Comparison of ENCODE assay signal across 8 cellular contexts in genomic region chr19:48836089-48837017, GRCh38. TPM values are rescaled to one million over a fixed set of nuclear protein-coding genes. Genes with fewer than 3 reads are reported as not detected.
DNase-seq lines count a peak whose midpoint lies in the region; ATAC-seq and TF ChIP-seq lines count a peak whose summit lies in the region.

TSS of gene HSD17B14 (minus strand) at chr19:48836491. CDS start at chr19:48836411, 80 bp downstream.

- 6% methylated on average over 35 of the region's 35 CpGs for WGBS in liver

- peaks cover 25% of the 10 kb centered on the region for H3K4me1 Mint-ChIP-seq in activated CD4-positive, alpha-beta T cell treated with anti-CD3 and anti-CD28 coated beads, Interleukin-2, amount 10 ng/mL, durations not matched to agents 7 days and 5 days

- H3K36me3 Mint-ChIP-seq in activated CD4-positive, alpha-beta T cell treated with anti-CD3 and anti-CD28 coated beads, Interleukin-2, amount 10 ng/mL, durations not matched to agents 7 days and 5 days (ENCODE audit: low read depth): no peaks in the 10 kb centered on the region

- H3K9ac ChIP-seq in colonic mucosa (ENCODE audit: low read depth in 2 of 2, low read length in 2 of 2) (peak within 1 kb of the TSS in 1 of 2 donors; percentile 62), liver (ENCODE audit: low read depth in 1 of 2, low read length in 2 of 2) (peak within 1 kb of the TSS; percentile 43 to 65)

- H3K4me3 ChIP-seq in colonic mucosa: peak within 1 kb of the TSS; percentile 17
- H3K4me3 ChIP-seq in liver (ENCODE audit: low read depth in 1 of 3, low read length in 3 of 3): peak within 1 kb of the TSS; percentile 35 to 51 (median 47)
- peak within 1 kb of the TSS; percentile 84 for H3K4me3 ChIP-seq in thoracic aorta

- H3K4me3 Mint-ChIP-seq in activated CD4-positive, alpha-beta T cell treated with anti-CD3 and anti-CD28 coated beads, Interleukin-2, amount 10 ng/mL, durations not matched to agents 7 days and 5 days: peak within 1 kb of the TSS; percentile 72

- peaks cover 4% of the 10 kb centered on the region for H3K27me3 Mint-ChIP-seq in activated CD4-positive, alpha-beta T cell treated with anti-CD3 and anti-CD28 coated beads, Interleukin-2, amount 10 ng/mL, durations not matched to agents 7 days and 5 days

- no peaks in the 10 kb centered on the region for H3K9me3 Mint-ChIP-seq in activated CD4-positive, alpha-beta T cell treated with anti-CD3 and anti-CD28 coated beads, Interleukin-2, amount 10 ng/mL, durations not matched to agents 7 days and 5 days

- POLR2A ChIA-PET in activated CD4-positive, alpha-beta T cell treated with anti-CD3 and anti-CD28 coated beads, Interleukin-2, amount 10 ng/mL, durations not matched to agents 7 days and 5 days (lab: Charles Lee): no interaction called here

- H3K27ac Mint-ChIP-seq in activated CD4-positive, alpha-beta T cell treated with anti-CD3 and anti-CD28 coated beads, Interleukin-2, amount 10 ng/mL, durations not matched to agents 7 days and 5 days: peak within 1 kb of the TSS; percentile 83

- H3K9me3 ChIP-seq in colonic mucosa (no peaks in the 10 kb centered on the region), liver (ENCODE audit: control insufficient read depth in 4 of 4, low read length in 3 of 4) (no peaks in the 10 kb centered on the region), thoracic aorta (no peaks in the 10 kb centered on the region)

- intact Hi-C loops in colonic mucosa (cut with DNase I): no loop called here

- H3K4me1 ChIP-seq in colonic mucosa (no peaks in the 10 kb centered on the region), liver (ENCODE audit: control insufficient read depth in 4 of 4, insufficient read depth in 4 of 4, low read length in 3 of 4) (peaks cover 5 to 25% (median 15%) of the 10 kb centered on the region in 4 donors), thoracic aorta (ENCODE audit: control insufficient read depth in 1 of 2, low read depth in 2 of 2) (peaks cover 8 to 12% of the 10 kb centered on the region in 2 donors)

- TF ChIP-seq CTCF in colonic mucosa (IDR thresholded peaks at IDR 0.05): peak; percentile 17
- TF ChIP-seq CTCF in liver (IDR thresholded peaks at IDR 0.05; ENCODE audit: low read depth, low read length, missing input control): no peak
- peak; percentile 24 for TF ChIP-seq CTCF in thoracic aorta (IDR thresholded peaks at IDR 0.05)

- CTCF ChIA-PET in activated CD4-positive, alpha-beta T cell treated with anti-CD3 and anti-CD28 coated beads, Interleukin-2, amount 10 ng/mL, durations not matched to agents 7 days and 5 days (lab: Charles Lee): interaction anchor here (0.6 to 3.6 kb wide), 15 partner anchors 9 to 157 kb away, joined by 3 to 20 read pairs (median 3); partner anchors contain the start of genes FTL and RUVBL2

- TF ChIP-seq RAD21 in liver (IDR thresholded peaks at IDR 0.05): peak; percentile 3 to 4

- H3K36me3 ChIP-seq in colonic mucosa: no peaks in the 10 kb centered on the region
- H3K36me3 ChIP-seq in liver (ENCODE audit: control insufficient read depth in 4 of 4, insufficient read depth in 3 of 4, low read depth in 1 of 4, low read length in 3 of 4): peaks cover 2 to 8% (median 4%) of the 10 kb centered on the region in 4 donors
- H3K36me3 ChIP-seq in thoracic aorta: peaks cover 2% of the 10 kb centered on the region

- no peaks in the 10 kb centered on the region for H3K27me3 ChIP-seq in colonic mucosa
- no peaks in the 10 kb centered on the region for H3K27me3 ChIP-seq in liver (ENCODE audit: control insufficient read depth in 4 of 4, insufficient read depth in 4 of 4, low read length in 3 of 4)
- no peaks in the 10 kb centered on the region for H3K27me3 ChIP-seq in thoracic aorta (replicated peaks; ENCODE audit: insufficient read depth)

- ATAC-seq in thoracic aorta (ENCODE audit: insufficient number of reproducible peaks, low FRiP score, low read depth) (peak; percentile 12), GM21526 (IDR thresholded peaks at IDR 0.05; ENCODE audit: low FRiP score, unreplicated experiment) (no peak)

- no peak for DNase-seq in activated CD4-positive, alpha-beta T cell treated with anti-CD3 and anti-CD28 coated beads, Interleukin-2, amount 10 ng/mL, durations not matched to agents 7 days and 5 days
- DNase-seq in activated CD4-positive, alpha-beta T cell treated with anti-CD3 and anti-CD28 coated beads, Interleukin-2, amount 50 U/mL, for 1 hour: no peak
- DNase-seq in NCI-H69 (lab: John Stamatoyannopoulos, UW) (peak; percentile 62), colonic mucosa (no peak), thoracic aorta (ENCODE audit: low spot score) (no peak), NAMALWA (ENCODE audit: low spot score) (no peak)

- H3K27ac ChIP-seq in colonic mucosa (no peak within 1 kb of the TSS), liver (ENCODE audit: low read depth in 1 of 2, low read length in 2 of 2) (peak within 1 kb of the TSS; percentile 87 to 88), thoracic aorta (peak within 1 kb of the TSS; percentile 78 to 88)

TF ChIP-seq in liver, 16 proteins besides CTCF, POLR2A, EP300 and RAD21:
- no peak for TF ChIP-seq ZBTB33 (IDR thresholded peaks at IDR 0.05)
- TF ChIP-seq ATF3 (IDR thresholded peaks at IDR 0.05): no peak
- no peak for TF ChIP-seq RXRA (IDR thresholded peaks at IDR 0.05)
- TF ChIP-seq SP1 (IDR thresholded peaks at IDR 0.05): peak; percentile 12
- TF ChIP-seq FOXA2 (IDR thresholded peaks at IDR 0.05): no peak
- no peak for TF ChIP-seq MAX (IDR thresholded peaks at IDR 0.05)
- no peak for TF ChIP-seq YY1 (IDR thresholded peaks at IDR 0.05)
- no peak for TF ChIP-seq HNF4G (IDR thresholded peaks at IDR 0.05)
- TF ChIP-seq REST (IDR thresholded peaks at IDR 0.05): no peak
- TF ChIP-seq TAF1 (conservative IDR thresholded peaks at IDR 0.05): no peak
- TF ChIP-seq HNF4A (conservative IDR thresholded peaks at IDR 0.05): peak in 1 of 2 donors; percentile 3
- no peak for TF ChIP-seq JUND (IDR thresholded peaks at IDR 0.05)
- TF ChIP-seq GABPA (IDR thresholded peaks at IDR 0.05 in 1 of 2, conservative IDR thresholded peaks at IDR 0.05 in 1 of 2): no peak
- TF ChIP-seq EGR1 (IDR thresholded peaks at IDR 0.05; ENCODE audit: low read depth in 2 of 2): no peak
TF ChIP-seq in liver: peak in this region for 2.

RNA-seq across cellular contexts. Expression of gene HSD17B14, which starts in this region (rescaled TPM):
- under 1 TPM; 0.27 to 0.77 TPM for total RNA-seq in activated CD4-positive, alpha-beta T cell treated with anti-CD3 and anti-CD28 coated beads, Interleukin-2, amount 10 ng/mL, durations not matched to agents 7 days and 5 days
- total RNA-seq in colonic mucosa (1 to 10 TPM in 1 of 2 donors, under 1 TPM in 1; 0.79 to 2.8 TPM), liver (10 to 100 TPM in 1 of 2 donors, 1 to 10 TPM in 1; 3.7 to 11.2 TPM), thoracic aorta (10 to 100 TPM; 10.2 to 16.8 TPM)
- 10 to 100 TPM in 1 of 2 donors, 1 to 10 TPM in 1; 4.9 to 12.6 TPM for polyA plus RNA-seq in liver

Comparison
In these comparisons a context has a peak if more than half of its experiments do, and no peak if none do; other contexts are left out.
1. H3K4me3 ChIP-seq: peak in every context shown above with its lines; median percentile 84 in thoracic aorta; 47 in liver; 17 in colonic mucosa.